Comparison of ENCODE assay signal across 8 cellular contexts in genomic region chr1:19468397-19468956, GRCh38. TPM values are rescaled to one million over a fixed set of nuclear protein-coding genes. Genes with fewer than 3 reads are reported as not detected.
DNase-seq lines count a peak whose midpoint lies in the region; ATAC-seq and TF ChIP-seq lines count a peak whose summit lies in the region.

No MANE protein-coding gene starts in this region.

- H3K27me3 Mint-ChIP-seq in MCF 10A (ENCODE audit: insufficient read depth, unreplicated experiment): no peaks in the 10 kb centered on the region

- no peak for DNase-seq in MCF 10A (ENCODE audit: unreplicated experiment)
- DNase-seq in mammary epithelial cell: no peak
- DNase-seq in NCI-H226: peak; percentile 32
- peak; percentile 66 for DNase-seq in activated effector memory CD4-positive, alpha-beta T cell treated with Interleukin-2 at 50 U/mL for 16 hours
- DNase-seq in kidney tubule cell (ENCODE audit: low spot score): peak; percentile 67
- DNase-seq in stimulated activated CD8-positive, alpha-beta memory T cell treated with anti-CD3 and anti-CD28 coated beads, Interleukin-4, amount 100 ng/mL, for 48 hours: peak; percentile 75
- no peak for DNase-seq in GM10266 (ENCODE audit: extremely low spot score)

- POLR2A ChIA-PET in MCF 10A (lab: Yijun Ruan, JAX): interaction anchor here (0.7 to 1.3 kb wide), 2 partner anchors 31 to 163 kb away, joined by 3 to 4 read pairs; no protein-coding TSS in a partner anchor

- WGBS in mammary epithelial cell (ENCODE audit: low coverage, missing lambda C conversion rate): 94% methylated on average over 11 of the region's 15 CpGs

- no peaks in the 10 kb centered on the region for H3K9me3 ChIP-seq in mammary epithelial cell (replicated peaks; ENCODE audit: insufficient read depth, low read length)

- CTCF ChIA-PET in MCF 10A (lab: Yijun Ruan, JAX) (no interaction called here), mammary epithelial cell (lab: Charles Lee; ENCODE audit: low non-redundant PET) (no interaction called here)

- H3K4me3 Mint-ChIP-seq in MCF 10A (ENCODE audit: unreplicated experiment): peak overlapping the region; percentile 42

- H3K9me3 Mint-ChIP-seq in MCF 10A (ENCODE audit: unreplicated experiment): no peaks in the 10 kb centered on the region

- dilution Hi-C loops in mammary epithelial cell (cut with HindIII; ENCODE audit: low sequenced_read_pairs): no loop called here

- H3K27ac ChIP-seq in mammary epithelial cell (ENCODE audit: insufficient read depth, low read depth, low read length): no peak overlapping the region

- intact Hi-C loops in MCF 10A (cut with micrococcal nuclease): no loop called here
- intact Hi-C loops in mammary epithelial cell (cut with micrococcal nuclease): no loop called here

- no peak for ATAC-seq in HG03095 (IDR thresholded peaks at IDR 0.05; ENCODE audit: unreplicated experiment)

- BruUV-seq in MCF 10A (replicated peaks; lab: Mats Ljungman, UMichigan) (no TSS peak), mammary epithelial cell (replicated peaks; lab: Mats Ljungman, UMichigan) (no TSS peak)

- no peak overlapping the region for H3K4me2 ChIP-seq in mammary epithelial cell (ENCODE audit: insufficient read depth, low read depth, low read length)

- peaks cover 5% of the 10 kb centered on the region for H4K20me1 ChIP-seq in mammary epithelial cell (ENCODE audit: insufficient read depth, low read length)

- H3K27ac Mint-ChIP-seq in MCF 10A (ENCODE audit: low read depth, unreplicated experiment): peak overlapping the region; percentile 76

- no peak overlapping the region for H2AFZ ChIP-seq in mammary epithelial cell (ENCODE audit: low read depth, low read length)

- no peaks in the 10 kb centered on the region for H3K27me3 ChIP-seq in mammary epithelial cell (ENCODE audit: insufficient read depth, low read length)

- H3K4me3 ChIP-seq in mammary epithelial cell (replicated peaks in 1 of 3; ENCODE audit: insufficient read depth in 1 of 3, low read depth in 2 of 3, low read length in 3 of 3): no peak overlapping the region

- peaks cover 3% of the 10 kb centered on the region for H3K36me3 ChIP-seq in mammary epithelial cell (ENCODE audit: insufficient read depth, low read length)

- in situ Hi-C loops in mammary epithelial cell (cut with MboI; ENCODE audit: low sequenced_read_pairs in 2 of 2): no loop called here

- no peak for TF ChIP-seq CTCF in MCF 10A (IDR thresholded peaks at IDR 0.05; ENCODE audit: unreplicated experiment)
- no peak for TF ChIP-seq CTCF in mammary epithelial cell (conservative IDR thresholded peaks at IDR 0.05 in 1 of 2, IDR thresholded peaks at IDR 0.05 in 1 of 2; ENCODE audit: extremely low read depth in 1 of 2, insufficient read depth in 1 of 2, low read depth in 1 of 2, low read length in 2 of 2)
- TF ChIP-seq CTCF in GM10266 (IDR thresholded peaks at IDR 0.05; ENCODE audit: control insufficient read depth, insufficient read depth, low read depth, missing control alignments): no peak

- peaks cover 19% of the 10 kb centered on the region for H3K4me1 Mint-ChIP-seq in MCF 10A (ENCODE audit: insufficient read depth, unreplicated experiment)

- peaks cover 22% of the 10 kb centered on the region for H3K4me1 ChIP-seq in mammary epithelial cell (ENCODE audit: insufficient read depth, low read length)

- H3K9ac ChIP-seq in mammary epithelial cell (ENCODE audit: insufficient read depth, low read length): no peak overlapping the region

- H3K79me2 ChIP-seq in mammary epithelial cell (ENCODE audit: insufficient read depth, low read length): peaks cover 97% of the 10 kb centered on the region

- peaks cover 15% of the 10 kb centered on the region for H3K36me3 Mint-ChIP-seq in MCF 10A (ENCODE audit: insufficient read depth, unreplicated experiment)

RNA-seq across cellular contexts. Expression of gene CAPZB, which starts 16.9 kb away (rescaled TPM):
- total RNA-seq in MCF 10A (2022) (252 and 259 TPM in 2 replicates), mammary epithelial cell (100 to 1,000 TPM; 134 to 309 TPM)
- polyA plus RNA-seq in mammary epithelial cell: 337 TPM
- 222 TPM for polyA minus RNA-seq in mammary epithelial cell

Comparison
In these comparisons a context has a peak if more than half of its experiments do, and no peak if none do; other contexts are left out.
1. DNase-seq: peak in NCI-H226 (single experiment), activated effector memory CD4-positive, alpha-beta T cell treated with Interleukin-2 at 50 U/mL for 16 hours (single experiment), kidney tubule cell (single experiment) and stimulated activated CD8-positive, alpha-beta memory T cell treated with anti-CD3 and anti-CD28 coated beads, Interleukin-4, amount 100 ng/mL, for 48 hours (single experiment); none in MCF 10A (single experiment), mammary epithelial cell (single experiment) and GM10266 (single experiment).